In the genomic region with DNA sequence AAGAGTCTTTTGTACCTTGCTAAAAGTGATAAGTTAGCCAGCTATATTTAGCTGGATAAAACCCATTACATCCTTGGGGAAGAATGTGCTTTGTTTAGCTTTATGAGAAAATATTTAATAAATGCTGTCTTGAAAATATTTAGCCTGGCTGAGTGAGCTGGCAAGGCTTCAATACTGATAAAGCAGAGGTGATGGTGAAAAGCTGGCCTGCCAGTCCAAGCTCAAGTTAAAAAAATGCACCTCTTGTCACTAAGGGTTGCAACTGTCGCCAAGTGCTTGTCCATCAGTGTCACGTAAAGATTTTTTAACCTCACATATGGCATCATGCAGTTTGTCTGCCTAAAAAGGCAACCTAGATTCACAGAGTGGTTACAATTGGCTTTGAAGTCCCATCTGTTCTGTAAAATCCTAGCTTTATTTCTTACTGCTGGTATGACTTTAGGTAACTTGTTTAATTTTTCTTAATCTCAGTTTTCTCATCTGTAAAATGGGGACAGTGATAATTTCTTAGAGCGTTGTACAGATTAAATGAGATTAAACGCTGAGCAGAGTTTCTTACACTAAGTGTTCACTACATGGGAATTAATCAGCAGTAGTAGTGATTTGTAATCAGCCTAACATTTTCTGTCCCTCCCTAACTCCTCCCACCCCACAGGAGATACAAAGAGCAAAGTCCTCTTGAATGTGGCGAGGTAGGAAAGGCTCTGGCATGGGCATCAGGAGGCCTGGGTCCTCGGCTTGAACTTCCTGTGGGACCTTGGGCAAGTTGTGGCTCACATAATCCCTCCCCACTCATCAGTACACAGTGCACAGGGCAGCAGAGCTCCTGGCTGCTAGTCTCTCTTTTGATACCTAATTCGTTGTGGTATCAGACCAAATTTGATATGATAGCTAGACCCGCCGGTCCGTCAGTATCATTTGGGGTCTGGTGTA, we compare ENCODE assay signal across 9 cellular contexts. TPM values are rescaled to one million over a fixed set of nuclear protein-coding genes. Genes with fewer than 3 reads are reported as not detected.
DNase-seq lines count a peak whose midpoint lies in the region; ATAC-seq and TF ChIP-seq lines count a peak whose summit lies in the region.
"Had no signal": no experiment of that assay in that cellular context is flagged by ENCODE, and none has a peak within 500 bp of the region (broad histone marks: within the 10 kb centered on the region; RNA-seq: fewer than 3 reads in every experiment).

No MANE protein-coding gene starts in this region.

- H2AK5ac ChIP-seq in IMR-90 (ENCODE audit: low read depth, low read length) = peak overlapping the region; percentile 80

- H3K4ac ChIP-seq in IMR-90 (ENCODE audit: low read depth, low read length) = peak overlapping the region; percentile 67

- H3K4me1 ChIP-seq in IMR-90 (ENCODE audit: control insufficient read depth, insufficient read depth, low read length) = peaks cover 19% of the 10 kb centered on the region
- H3K4me1 ChIP-seq in liver (ENCODE audit: control insufficient read depth in 4 of 4, insufficient read depth in 4 of 4, low read length in 3 of 4) = peaks cover 18 to 66% (median 57%) of the 10 kb centered on the region in 4 donors

- H3K9ac ChIP-seq in IMR-90 (ENCODE audit: low read depth, low read length) = no peak overlapping the region
- H3K9ac ChIP-seq in liver (ENCODE audit: low read depth in 1 of 2, low read length in 2 of 2) = peak overlapping the region; percentile 21 to 63

- H3K23ac ChIP-seq in IMR-90 (ENCODE audit: low read depth, low read length) = peak overlapping the region; percentile 78

- BruUV-seq in IMR-90 (replicated peaks; lab: Mats Ljungman, UMichigan) = no TSS peak

- no peak overlapping the region for H2AFZ ChIP-seq in IMR-90 (replicated peaks; ENCODE audit: low read length, poor library complexity)

- POLR2A ChIA-PET in IMR-90 (lab: Charles Lee; ENCODE audit: unreplicated experiment) = no interaction called here

- peak overlapping the region; percentile 82 for H4K5ac ChIP-seq in IMR-90 (ENCODE audit: low read depth, low read length)

- peak; percentile 62 for ATAC-seq in IMR-90 (ENCODE audit: low read depth)
- ATAC-seq in GM19463 (IDR thresholded peaks at IDR 0.05; ENCODE audit: unreplicated experiment) = no peak
- no peak for ATAC-seq in GM18867 (IDR thresholded peaks at IDR 0.05; ENCODE audit: unreplicated experiment)

- H3K27me3 ChIP-seq in IMR-90 (ENCODE audit: control insufficient read depth, insufficient read depth, low read length) (no peaks in the 10 kb centered on the region), brain microvascular endothelial cell (replicated peaks) (no peaks in the 10 kb centered on the region), liver (ENCODE audit: control insufficient read depth in 4 of 4, insufficient read depth in 4 of 4, low read length in 3 of 4) (no peaks in the 10 kb centered on the region)

- no peak overlapping the region for H3K4me2 ChIP-seq in IMR-90 (ENCODE audit: low read depth, low read length)

- peak overlapping the region; percentile 22 for H2BK5ac ChIP-seq in IMR-90 (ENCODE audit: low read depth, low read length, poor library complexity, severe bottlenecking)

- no peak for TF ChIP-seq CTCF in IMR-90 (conservative IDR thresholded peaks at IDR 0.05; ENCODE audit: low read depth, low read length)
- no peak for TF ChIP-seq CTCF in brain microvascular endothelial cell (IDR thresholded peaks at IDR 0.05; ENCODE audit: low read depth, low read length, missing control alignments)
- no peak for TF ChIP-seq CTCF in liver (IDR thresholded peaks at IDR 0.05; ENCODE audit: low read depth, low read length, missing input control)

- H4K8ac ChIP-seq in IMR-90 (ENCODE audit: low read depth in 2 of 2, low read length in 2 of 2) = peak overlapping the region; percentile 45 to 66; a peak in 2 of 4 replicates

- peak overlapping the region; percentile 86 for H3K14ac ChIP-seq in IMR-90 (replicated peaks; ENCODE audit: low read depth, low read length)

- H3K9me3 ChIP-seq in IMR-90 (ENCODE audit: control insufficient read depth, insufficient read depth, low read length) = no peaks in the 10 kb centered on the region
- no peaks in the 10 kb centered on the region for H3K9me3 ChIP-seq in liver (ENCODE audit: control insufficient read depth in 4 of 4, low read length in 3 of 4)

- H2BK15ac ChIP-seq in IMR-90 (ENCODE audit: low read depth, low read length) = peak overlapping the region; percentile 63; the same call in 2 of the 3 replicates

- WGBS in IMR-90 (ENCODE audit: extremely low coverage in 2 of 2, insufficient read length in 1 of 2), 2 experiments = 17% methylated on average over 1 of the region's 10 CpGs; no CpG with 5 or more reads in 1 of the 2 experiments
- WGBS in liver = 41% methylated on average over 10 of the region's 10 CpGs

- H2BK120ac ChIP-seq in IMR-90 (ENCODE audit: low read depth, low read length) = peak overlapping the region; percentile 66

- in situ Hi-C loops in IMR-90 (cut with MboI; ENCODE audit: low sequenced_read_pairs) (loop anchor here (25.0 kb wide), 1 partner anchor 1452 kb away; no protein-coding TSS in a partner anchor), brain microvascular endothelial cell (cut with HindIII; ENCODE audit: low pct_ligation_motif_present, low sequenced_read_pairs) (loop anchor here (25.0 kb wide), 1 partner anchor 1002 kb away; no protein-coding TSS in a partner anchor)

- peak overlapping the region; percentile 90 for H2BK20ac ChIP-seq in IMR-90 (ENCODE audit: low read depth, low read length)

- H2AK9ac ChIP-seq in IMR-90 (replicated peaks; ENCODE audit: low read depth, low read length, poor library complexity) = no peak overlapping the region

- DNase-seq in IMR-90 = peak; percentile 81
- peak; percentile 63 for DNase-seq in brain microvascular endothelial cell
- DNase-seq in 8988T = no peak
- DNase-seq: hypothalamus, NCI-H1048 had no signal

- H3K36me3 ChIP-seq in IMR-90 (ENCODE audit: control insufficient read depth, insufficient read depth, low read length) (no peaks in the 10 kb centered on the region), brain microvascular endothelial cell (replicated peaks) (no peaks in the 10 kb centered on the region), liver (ENCODE audit: control insufficient read depth in 4 of 4, insufficient read depth in 3 of 4, low read depth in 1 of 4, low read length in 3 of 4) (peaks cover 0 to 4% (median 0%) of the 10 kb centered on the region in 4 donors)

- TF ChIP-seq RAD21 in IMR-90 (IDR thresholded peaks at IDR 0.05; ENCODE audit: low read length) (no peak), liver (IDR thresholded peaks at IDR 0.05) (peak; percentile 27 to 48)

- CTCF ChIA-PET in IMR-90 (lab: Yijun Ruan, JAX) = interaction anchor here (0.8 to 0.9 kb wide), 2 partner anchors 8 to 12 kb away, joined by 3 to 4 read pairs; no protein-coding TSS in a partner anchor

- dilution Hi-C loops in IMR-90 (cut with HindIII; ENCODE audit: low sequenced_read_pairs, unreplicated experiment) = no loop called here

- TF ChIP-seq POLR2A in IMR-90 (IDR thresholded peaks at IDR 0.05; ENCODE audit: low read depth, low read length) = no peak

- peak overlapping the region; percentile 67 for H3K18ac ChIP-seq in IMR-90 (ENCODE audit: low read depth, low read length)

- H3K4me3 ChIP-seq in IMR-90 (ENCODE audit: insufficient read depth, low read depth, low read length) = no peak overlapping the region
- H3K4me3 ChIP-seq in brain microvascular endothelial cell (ENCODE audit: low read depth, low read length) = no peak overlapping the region
- H3K4me3 ChIP-seq in liver (ENCODE audit: low read depth in 1 of 3, low read length in 3 of 3) = no peak overlapping the region

- peak overlapping the region; percentile 60 for H4K91ac ChIP-seq in IMR-90 (ENCODE audit: insufficient read depth, low read depth, low read length)

- peaks cover 10% of the 10 kb centered on the region for H3K9me1 ChIP-seq in IMR-90 (ENCODE audit: insufficient read depth, low read length)

- H3K27ac ChIP-seq in IMR-90 (ENCODE audit: insufficient read depth, low read length) = peak overlapping the region; percentile 60; the same call in 1 of the 2 replicates
- H3K27ac ChIP-seq in brain microvascular endothelial cell = no peak overlapping the region
- peak overlapping the region; percentile 70 to 77 for H3K27ac ChIP-seq in liver (ENCODE audit: low read depth in 1 of 2, low read length in 2 of 2)
- peak overlapping the region; percentile 6 for H3K27ac ChIP-seq in temporal lobe (ENCODE audit: low read depth, low read length)

- intact Hi-C loops in IMR-90 (cut with micrococcal nuclease) = no loop called here

- no peaks in the 10 kb centered on the region for H4K20me1 ChIP-seq in IMR-90 (ENCODE audit: insufficient read depth, low read length)

- peaks cover 10 to 25% of the 10 kb centered on the region in 2 experiments; a peak in 3 of 4 replicates for H3K79me1 ChIP-seq in IMR-90 (ENCODE audit: low read depth in 1 of 2, low read length in 2 of 2)

- H3K56ac ChIP-seq in IMR-90 (ENCODE audit: extremely low read depth, insufficient read depth, low read length) = no peak overlapping the region

TF ChIP-seq in IMR-90, 13 proteins besides CTCF, POLR2A, EP300 and RAD21 (continues in another document):
- TF ChIP-seq, protein P1, sequence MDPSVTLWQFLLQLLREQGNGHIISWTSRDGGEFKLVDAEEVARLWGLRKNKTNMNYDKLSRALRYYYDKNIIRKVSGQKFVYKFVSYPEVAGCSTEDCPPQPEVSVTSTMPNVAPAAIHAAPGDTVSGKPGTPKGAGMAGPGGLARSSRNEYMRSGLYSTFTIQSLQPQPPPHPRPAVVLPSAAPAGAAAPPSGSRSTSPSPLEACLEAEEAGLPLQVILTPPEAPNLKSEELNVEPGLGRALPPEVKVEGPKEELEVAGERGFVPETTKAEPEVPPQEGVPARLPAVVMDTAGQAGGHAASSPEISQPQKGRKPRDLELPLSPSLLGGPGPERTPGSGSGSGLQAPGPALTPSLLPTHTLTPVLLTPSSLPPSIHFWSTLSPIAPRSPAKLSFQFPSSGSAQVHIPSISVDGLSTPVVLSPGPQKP (IDR thresholded peaks at IDR 0.05; ENCODE audit: borderline replicate concordance, low read depth, low read length) = no peak

TF ChIP-seq in liver, 16 proteins besides CTCF, POLR2A, EP300 and RAD21 (continues in another document):
- TF ChIP-seq JUND (IDR thresholded peaks at IDR 0.05) = peak in 1 of 2 donors; percentile 35
- TF ChIP-seq FOXA1 (IDR thresholded peaks at IDR 0.05) = no peak
- TF ChIP-seq GABPA (IDR thresholded peaks at IDR 0.05 in 1 of 2, conservative IDR thresholded peaks at IDR 0.05 in 1 of 2) = peak in 1 of 2 donors; percentile 56
- no peak for TF ChIP-seq TAF1 (conservative IDR thresholded peaks at IDR 0.05)
- TF ChIP-seq, protein P2, sequence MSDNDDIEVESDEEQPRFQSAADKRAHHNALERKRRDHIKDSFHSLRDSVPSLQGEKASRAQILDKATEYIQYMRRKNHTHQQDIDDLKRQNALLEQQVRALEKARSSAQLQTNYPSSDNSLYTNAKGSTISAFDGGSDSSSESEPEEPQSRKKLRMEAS (IDR thresholded peaks at IDR 0.05) = peak; percentile 54

RNA-seq across cellular contexts. Expression of a gene that starts 48.7 kb away (rescaled TPM):
- total RNA-seq in IMR-90 (2012; rRNA removed) (9.3 and 13.6 TPM in 2 replicates), liver (100 to 1,000 TPM in 1 of 2 donors, 10 to 100 TPM in 1; 53.1 to 123 TPM), temporal lobe (114 TPM)
- polyA plus RNA-seq in IMR-90 (2012; rRNA removed) (2.4 and 2.6 TPM in 2 replicates), liver (10 to 100 TPM; 22.6 to 41.5 TPM)
- polyA plus RNA-seq in IMR-90 (2012; cell fraction: cytosol; rRNA removed) = 0.45 and 0.77 TPM in 2 replicates
- 0.92 and 4.4 TPM in 2 replicates for polyA plus RNA-seq in IMR-90 (2012; cell fraction: nucleus; rRNA removed; ENCODE audit: low replicate concordance)
